ENCODE assay signal across 8 cellular contexts in genomic region chr11:124717421-124717785, GRCh38. TPM values are rescaled to one million over a fixed set of nuclear protein-coding genes. Genes with fewer than 3 reads are reported as not detected.
DNase-seq lines count a peak whose midpoint lies in the region; ATAC-seq and TF ChIP-seq lines count a peak whose summit lies in the region.

No MANE protein-coding gene starts in this region.

- H3K9ac ChIP-seq in fibroblast of lung (ENCODE audit: insufficient read depth, low read length) (no peak overlapping the region), colonic mucosa (ENCODE audit: low read depth in 2 of 2, low read length in 2 of 2) (no peak overlapping the region)

- peak; percentile 19 for DNase-seq in LHCN-M2 (ENCODE audit: low read depth)
- DNase-seq in fibroblast of lung (ENCODE audit: low read depth in 2 of 2) = peak in 1 of 2 donors; percentile 36
- DNase-seq in pulmonary artery endothelial cell (ENCODE audit: low read depth, low spot score) = peak; percentile 72
- DNase-seq in NCI-H446 (lab: John Stamatoyannopoulos, UW) = no peak
- no peak for DNase-seq in NCI-H526 treated with DMSO at 0.1 percent for 48 hours (lab: John Stamatoyannopoulos, UW)
- no peak for DNase-seq in colonic mucosa

- ATAC-seq in GM19025 (IDR thresholded peaks at IDR 0.05; ENCODE audit: low read depth, unreplicated experiment) (peak; percentile 53), GM19452 (IDR thresholded peaks at IDR 0.05; ENCODE audit: unreplicated experiment) (no peak)

- no peaks in the 10 kb centered on the region for H4K20me1 ChIP-seq in fibroblast of lung (ENCODE audit: control insufficient read depth, extremely low read depth, insufficient read depth, low read length)

- peak overlapping the region in 3 of 4 experiments; percentile 6 to 57 (median 11) for H3K4me3 ChIP-seq in fibroblast of lung (replicated peaks in 1 of 4; ENCODE audit: control extremely low read depth in 1 of 4, insufficient read depth in 1 of 4, low read depth in 3 of 4, low read length in 4 of 4)
- no peak overlapping the region for H3K4me3 ChIP-seq in colonic mucosa

- no peaks in the 10 kb centered on the region for H3K4me1 ChIP-seq in fibroblast of lung (ENCODE audit: control insufficient read depth, extremely low read depth, insufficient read depth, low read length)
- H3K4me1 ChIP-seq in colonic mucosa = peaks cover 8% of the 10 kb centered on the region

- H3K36me3 ChIP-seq in fibroblast of lung (ENCODE audit: control insufficient read depth, insufficient read depth, low read length) (no peaks in the 10 kb centered on the region), colonic mucosa (no peaks in the 10 kb centered on the region)

- intact Hi-C loops in colonic mucosa (cut with DNase I) = no loop called here

- H3K27me3 ChIP-seq in fibroblast of lung (ENCODE audit: control insufficient read depth, insufficient read depth, low read length) = peaks cover 38% of the 10 kb centered on the region
- H3K27me3 ChIP-seq in colonic mucosa = peaks cover 24% of the 10 kb centered on the region

- H3K9me3 ChIP-seq in fibroblast of lung (ENCODE audit: control insufficient read depth, insufficient read depth, low read depth, low read length) (no peaks in the 10 kb centered on the region), colonic mucosa (no peaks in the 10 kb centered on the region)

- no peak for TF ChIP-seq CTCF in fibroblast of lung (conservative IDR thresholded peaks at IDR 0.05 in 1 of 2, IDR thresholded peaks at IDR 0.05 in 1 of 2; ENCODE audit: low read depth in 1 of 2, low read length in 2 of 2)
- TF ChIP-seq CTCF in colonic mucosa (IDR thresholded peaks at IDR 0.05) = no peak

- H3K79me2 ChIP-seq in fibroblast of lung (ENCODE audit: control insufficient read depth, insufficient read depth, low read length) = no peaks in the 10 kb centered on the region

- H3K27ac ChIP-seq in fibroblast of lung (ENCODE audit: insufficient read depth, low read length) = no peak overlapping the region
- H3K27ac ChIP-seq in colonic mucosa = no peak overlapping the region

- H3K4me2 ChIP-seq in fibroblast of lung (ENCODE audit: extremely low read depth, insufficient read depth, low read length) = peak overlapping the region; percentile 96

- H2AFZ ChIP-seq in fibroblast of lung (ENCODE audit: low read length) = peak overlapping the region; percentile 42

RNA-seq across cellular contexts. Expression of gene NRGN, which starts 22.3 kb away (rescaled TPM):
- total RNA-seq in LHCN-M2 (2014; rRNA removed) (2.4 and 3.8 TPM in 2 replicates), fibroblast of lung (0.17 TPM in 1 of 2 replicates, not detected in the other), pulmonary artery endothelial cell (2.5 and 3.0 TPM in 2 replicates), colonic mucosa (10 to 100 TPM in 1 of 2 donors, 1 to 10 TPM in 1; 3.1 to 11.1 TPM)
- 7.9 TPM for polyA plus RNA-seq in LHCN-M2 (2012)
- 4.9 and 10.8 TPM in 2 replicates for polyA plus RNA-seq in fibroblast of lung
- 10.9 and 21.1 TPM in 2 replicates for polyA plus RNA-seq in fibroblast of lung (2012)
- polyA minus RNA-seq in fibroblast of lung (ENCODE audit: low replicate concordance) = 16.6 and 16.8 TPM in 2 replicates

RNA-seq across cellular contexts. Expression of gene VSIG2, which starts 34.7 kb away (rescaled TPM):
- not detected in 2 replicates for total RNA-seq in LHCN-M2 (2014; rRNA removed)
- polyA plus RNA-seq in LHCN-M2 (2012) = not detected
- not detected in 2 replicates for total RNA-seq in fibroblast of lung
- 0.06 TPM in 1 of 2 replicates, not detected in the other for polyA plus RNA-seq in fibroblast of lung
- 0.09 and 0.15 TPM in 2 replicates for polyA plus RNA-seq in fibroblast of lung (2012)
- not detected in 2 replicates for polyA minus RNA-seq in fibroblast of lung (ENCODE audit: low replicate concordance)
- 0.26 and 0.42 TPM in 2 replicates for total RNA-seq in pulmonary artery endothelial cell
- 100 to 1,000 TPM; 122 to 155 TPM for total RNA-seq in colonic mucosa

RNA-seq across cellular contexts. Expression of gene SPA17, which starts 43.7 kb away (rescaled TPM):
- 24.9 and 30.2 TPM in 2 replicates for total RNA-seq in LHCN-M2 (2014; rRNA removed)
- 30.2 TPM for polyA plus RNA-seq in LHCN-M2 (2012)
- 10.0 and 18.0 TPM in 2 replicates for total RNA-seq in fibroblast of lung
- polyA plus RNA-seq in fibroblast of lung = 19.1 and 27.0 TPM in 2 replicates
- polyA plus RNA-seq in fibroblast of lung (2012) = 24.9 and 28.6 TPM in 2 replicates
- 0.11 TPM in 1 of 2 replicates, not detected in the other for polyA minus RNA-seq in fibroblast of lung (ENCODE audit: low replicate concordance)
- total RNA-seq in pulmonary artery endothelial cell = 6.3 and 6.8 TPM in 2 replicates
- 10 to 100 TPM in 1 of 2 donors, 1 to 10 TPM in 1; 8.4 to 10.7 TPM for total RNA-seq in colonic mucosa

RNA-seq across cellular contexts. Expression of gene SIAE, which starts 43.9 kb away (rescaled TPM):
- 11.4 and 15.3 TPM in 2 replicates for total RNA-seq in LHCN-M2 (2014; rRNA removed)
- 7.1 TPM for polyA plus RNA-seq in LHCN-M2 (2012)
- total RNA-seq in fibroblast of lung = 23.1 and 28.9 TPM in 2 replicates
- 42.3 and 67.0 TPM in 2 replicates for polyA plus RNA-seq in fibroblast of lung
- 18.2 and 33.0 TPM in 2 replicates for polyA plus RNA-seq in fibroblast of lung (2012)
- polyA minus RNA-seq in fibroblast of lung (ENCODE audit: low replicate concordance) = 12.3 and 23.8 TPM in 2 replicates
- 19.0 and 26.0 TPM in 2 replicates for total RNA-seq in pulmonary artery endothelial cell
- total RNA-seq in colonic mucosa = 100 to 1,000 TPM; 128 to 236 TPM

RNA-seq across cellular contexts. Expression of gene ESAM, which starts 44.7 kb away (rescaled TPM):
- total RNA-seq in LHCN-M2 (2014; rRNA removed) = 0.06 TPM in 2 replicates
- polyA plus RNA-seq in LHCN-M2 (2012) = 0.09 TPM
- total RNA-seq in fibroblast of lung = under 0.01 and 0.26 TPM in 2 replicates
- polyA plus RNA-seq in fibroblast of lung = 0.10 and 2.7 TPM in 2 replicates
- 0.16 and 2.4 TPM in 2 replicates for polyA plus RNA-seq in fibroblast of lung (2012)
- 2.6 TPM in 1 of 2 replicates, not detected in the other for polyA minus RNA-seq in fibroblast of lung (ENCODE audit: low replicate concordance)
- total RNA-seq in pulmonary artery endothelial cell = 85.7 and 102 TPM in 2 replicates
- 10 to 100 TPM; 10.4 to 15.7 TPM for total RNA-seq in colonic mucosa

Comparison
In these comparisons a context has a peak if more than half of its experiments do, and no peak if none do; other contexts are left out.
1. DNase-seq: peak in LHCN-M2 (single experiment) and pulmonary artery endothelial cell (single experiment); none in NCI-H446 (0 of 2), NCI-H526 treated with DMSO at 0.1 percent for 48 hours (single experiment) and colonic mucosa (single experiment).
2. RNA of gene VSIG2, which starts 34.7 kb away (total RNA-seq): 122 to 155 TPM in colonic mucosa; 0.26 to 0.42 TPM in pulmonary artery endothelial cell, not detected in LHCN-M2 and not detected in fibroblast of lung; every median in the first group is over 10 times any median in the second.